ENCODE assay signal across 1 cellular context in genomic region chr9:37511715-37512010, GRCh38.
A peak's percentile ranks its signal among the peaks of the same experiment; 100 is the strongest.
TF ChIP-seq lines count a peak whose summit lies in the region.

No MANE protein-coding gene starts in this region.

TF ChIP-seq in HepG2, 621 proteins besides CTCF, POLR2A, EP300 and RAD21:
- TF ChIP-seq POLR2G (IDR thresholded peaks at IDR 0.05; ENCODE audit: low read depth, low read length): peak; percentile 45
- TF ChIP-seq ZNF17 (CRISPR knock-in tag; IDR thresholded peaks at IDR 0.05): no peak
